In the genomic region with DNA sequence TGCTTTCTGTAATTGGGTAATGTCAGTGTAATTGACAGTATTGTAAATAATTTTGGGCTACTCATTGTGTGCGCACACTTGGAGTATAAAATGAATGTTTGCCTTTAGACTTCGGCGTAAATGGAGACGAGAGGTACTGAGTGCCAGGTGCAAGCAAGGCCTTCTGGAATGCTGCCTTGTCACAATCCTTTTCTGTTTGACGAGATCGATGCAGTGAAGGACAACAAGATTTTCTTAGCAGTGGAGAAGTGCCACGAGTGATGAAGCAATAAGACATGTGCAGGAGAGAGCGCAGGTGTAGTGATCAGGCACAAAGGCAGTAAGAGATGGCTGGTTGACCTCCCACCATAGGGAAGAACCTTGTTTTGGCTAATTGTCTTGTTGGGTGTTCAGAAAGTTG, we compare ENCODE assay signal across 15 cellular contexts.
DNase-seq lines count a peak whose midpoint lies in the region; ATAC-seq, FAIRE-seq and TF ChIP-seq lines count a peak whose summit lies in the region.
"Had no signal": no experiment of that assay in that cellular context is flagged by ENCODE, and none has a peak within 500 bp of the region (broad histone marks: within the 10 kb centered on the region; RNA-seq: fewer than 3 reads in every experiment).

No MANE protein-coding gene starts in this region.

- no peak overlapping the region for H3K27ac ChIP-seq in left lung
- H3K27ac ChIP-seq: epithelial cell of prostate, uterus had no signal

- no peaks in the 10 kb centered on the region for H3K36me3 ChIP-seq in left lung
- H3K36me3 ChIP-seq: BE2C, uterus had no signal

- intact Hi-C loops in left lung (cut with DNase I): no loop called here

- H3K9me3 ChIP-seq in left lung: no peaks in the 10 kb centered on the region
- H3K9me3 ChIP-seq: BE2C, uterus had no signal

- ATAC-seq in left lung (peak; percentile 32), GM19023 (IDR thresholded peaks at IDR 0.05; ENCODE audit: unreplicated experiment) (no peak), HG02852 (IDR thresholded peaks at IDR 0.05; ENCODE audit: unreplicated experiment) (no peak)
- ATAC-seq: PC-3 had no signal

- no peak overlapping the region for H3K4me3 ChIP-seq in left lung
- H3K4me3 ChIP-seq: uterus had no signal

- no peak for TF ChIP-seq POLR2A in GM12891 (IDR thresholded peaks at IDR 0.05; ENCODE audit: low read depth, low read length)

- peaks cover 0 to 12% of the 10 kb centered on the region in 2 donors for H3K4me1 ChIP-seq in left lung
- H3K4me1 ChIP-seq: BE2C, uterus had no signal

- no peaks in the 10 kb centered on the region for H3K27me3 ChIP-seq in left lung
- H3K27me3 ChIP-seq: BE2C, uterus had no signal

- peak; percentile 62 for FAIRE-seq in GM12891 (lab: Jason Lieb, UNC)

- TF ChIP-seq CTCF in left lung (IDR thresholded peaks at IDR 0.05): no peak

- DNase-seq in GM12891 (ENCODE audit: insufficient read length, low spot score): no peak
- DNase-seq in NCI-H1436 treated with DMSO at 0.1 percent for 48 hours (lab: John Stamatoyannopoulos, UW): peak; percentile 88
- DNase-seq in NCI-H69 (lab: John Stamatoyannopoulos, UW): peak; percentile 92
- DNase-seq in left lung: no peak
- no peak for DNase-seq in midbrain (lab: John Stamatoyannopoulos, UW)
- DNase-seq in SIG-M5 treated with dmso at 0.1 percent for 504 hours (lab: John Stamatoyannopoulos, UW; ENCODE audit: unreplicated experiment): no peak
- DNase-seq: activated CD8-positive, alpha-beta memory T cell treated with anti-CD3 and anti-CD28 coated beads, Interleukin-2, amount 50 U/mL, for 48 hours; BE2C; kidney; PC-3; posterior cingulate gyrus; uterus had no signal

TF ChIP-seq in GM12891, 5 proteins besides CTCF, POLR2A, EP300 and RAD21:
- TF ChIP-seq POU2F2 (IDR thresholded peaks at IDR 0.05; ENCODE audit: low read depth, low read length) (no peak), TAF1 (IDR thresholded peaks at IDR 0.05; ENCODE audit: low read depth, low read length) (no peak), SPI1 (IDR thresholded peaks at IDR 0.05; ENCODE audit: low read depth, low read length) (no peak), POLR2AphosphoS5 (IDR thresholded peaks at IDR 0.05; ENCODE audit: low read depth, low read length) (no peak), PAX5 (IDR thresholded peaks at IDR 0.05; ENCODE audit: insufficient read depth, low read length, severe bottlenecking) (no peak)

Comparison
In these comparisons a context has a peak if more than half of its experiments do, and no peak if none do; other contexts are left out.
1. DNase-seq: peak in NCI-H1436 treated with DMSO at 0.1 percent for 48 hours (single experiment) and NCI-H69 (single experiment); none in GM12891 (single experiment), left lung (0 of 2), midbrain (single experiment) and SIG-M5 treated with dmso at 0.1 percent for 504 hours (single experiment).